ENCODE assay signal across 19 cellular contexts in genomic region chr6:147173675-147174339, GRCh38.
"Had no signal": no experiment of that assay in that cellular context is flagged by ENCODE, and none has a peak within 500 bp of the region (broad histone marks: within the 10 kb centered on the region; RNA-seq: fewer than 3 reads in every experiment).

No MANE protein-coding gene starts in this region.

- DNase-seq: cortex of kidney; dorsolateral prefrontal cortex; effector CD8-positive, alpha-beta T cell; gastrocnemius medialis; heart right ventricle; hypothalamus; kidney glomerular epithelial cell; mammary epithelial cell; naive thymus-derived CD4-positive, alpha-beta T cell; nephron progenitor cell; psoas muscle; stimulated activated CD4-positive, alpha-beta T cell treated with anti-CD3 and anti-CD28 coated beads, Interleukin-12 subunit alpha, Interleukin-12 subunit beta, amount 100 ng/mL, for 4 hours; stimulated activated CD4-positive, alpha-beta T cell treated with anti-CD3 and anti-CD28 coated beads, Interleukin-2, amount 100 ng/mL, for 48 hours; stimulated activated naive CD4-positive, alpha-beta T cell treated with Interleukin-2 at 50 U/mL for 16 hours; thyroid gland; upper lobe of left lung; uterus had no signal

- H3K27me3 Mint-ChIP-seq: naive thymus-derived CD4-positive, alpha-beta T cell had no signal

- H3K27me3 ChIP-seq: dorsolateral prefrontal cortex, gastrocnemius medialis, heart right ventricle, suprapubic skin, thyroid gland, upper lobe of left lung, uterus had no signal

- H3K4me1 Mint-ChIP-seq: nephron progenitor cell had no signal

- H3K4me3 Mint-ChIP-seq: naive thymus-derived CD4-positive, alpha-beta T cell; nephron progenitor cell had no signal

- H3K27ac Mint-ChIP-seq: naive thymus-derived CD4-positive, alpha-beta T cell; nephron progenitor cell had no signal

- H3K4me1 ChIP-seq: gastrocnemius medialis, heart right ventricle, suprapubic skin, upper lobe of left lung, uterus had no signal

- H3K9me3 Mint-ChIP-seq: naive thymus-derived CD4-positive, alpha-beta T cell; nephron progenitor cell had no signal

- H3K27ac ChIP-seq: dorsolateral prefrontal cortex, gastrocnemius medialis, heart right ventricle, psoas muscle, skin epidermis, suprapubic skin, thyroid gland, upper lobe of left lung, uterus had no signal

- H3K36me3 Mint-ChIP-seq: naive thymus-derived CD4-positive, alpha-beta T cell had no signal

- H3K9me3 ChIP-seq: gastrocnemius medialis, heart right ventricle, psoas muscle, suprapubic skin, thyroid gland, upper lobe of left lung, uterus had no signal

- H3K36me3 ChIP-seq: gastrocnemius medialis, heart right ventricle, suprapubic skin, thyroid gland, upper lobe of left lung, uterus had no signal

- H3K4me3 ChIP-seq: dorsolateral prefrontal cortex, gastrocnemius medialis, heart right ventricle, psoas muscle, skin epidermis, suprapubic skin, thyroid gland, upper lobe of left lung, uterus had no signal
